Comparison of ENCODE assay signal across 20 cellular contexts in the genomic region with DNA sequence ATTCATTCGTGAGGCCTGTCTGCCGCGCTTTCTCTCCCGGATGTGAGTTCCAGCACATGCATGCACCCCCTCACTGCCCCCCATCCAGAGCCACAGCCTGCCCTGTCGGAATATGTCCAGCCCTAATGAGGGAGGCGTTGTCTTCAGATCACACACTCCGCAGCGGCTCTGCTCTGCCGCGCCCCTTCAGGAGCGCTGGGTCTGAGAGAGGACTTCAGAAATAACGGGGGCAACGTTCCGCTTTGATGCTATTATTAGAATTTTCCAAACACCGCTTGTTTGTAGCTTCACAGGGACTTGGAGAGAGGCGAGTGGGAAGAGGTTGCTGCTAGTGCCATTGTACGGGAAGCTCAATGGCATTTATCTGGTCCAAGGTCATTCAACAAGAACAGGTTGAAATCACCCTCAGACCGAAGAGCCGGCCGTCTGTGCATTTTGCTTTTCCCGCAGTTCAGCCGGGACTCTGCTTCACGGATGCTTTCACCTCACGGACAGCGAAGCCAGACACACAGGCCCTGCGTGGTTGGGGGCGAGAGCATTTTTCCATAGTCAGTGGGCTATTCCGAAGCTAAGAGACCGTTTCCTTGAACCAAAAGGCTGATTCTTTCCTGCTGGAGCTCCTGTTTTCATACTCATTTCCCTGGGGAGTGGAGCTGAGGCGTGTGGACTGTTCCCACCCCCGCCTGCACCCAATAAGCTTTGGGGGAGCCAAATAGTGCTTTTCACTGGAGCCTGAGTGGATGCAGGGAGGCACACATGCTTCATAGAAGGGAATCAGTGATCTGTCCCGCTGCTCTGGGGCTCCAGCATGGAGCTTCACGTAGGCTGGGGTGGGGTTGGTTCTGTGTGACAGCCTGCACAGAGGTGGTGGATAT.
A peak's percentile ranks its signal among the peaks of the same experiment; 100 is the strongest.
DNase-seq lines count a peak whose midpoint lies in the region; ATAC-seq and TF ChIP-seq lines count a peak whose summit lies in the region.
"Had no signal": no experiment of that assay in that cellular context is flagged by ENCODE, and none has a peak within 500 bp of the region (broad histone marks: within the 10 kb centered on the region; RNA-seq: fewer than 3 reads in every experiment).

No MANE protein-coding gene starts in this region.

- H4K5ac ChIP-seq in H9 (ENCODE audit: insufficient read length, low read depth, low read length), result no peak overlapping the region

- no peaks in the 10 kb centered on the region for H3K23me2 ChIP-seq in H9 (ENCODE audit: insufficient read length, low read depth, low read length, poor library complexity, severe bottlenecking)

- no peak overlapping the region for H2BK120ac ChIP-seq in H9 (ENCODE audit: low read depth, low read length, poor library complexity, severe bottlenecking)

- no peaks in the 10 kb centered on the region for H4K20me1 ChIP-seq in H9 (ENCODE audit: control insufficient read depth, insufficient read depth, insufficient read length)

- H3K36me3 Mint-ChIP-seq in H9 (ENCODE audit: insufficient read depth in 1 of 3, low read depth in 3 of 3) (no peaks in the 10 kb centered on the region; a peak in 2 of 7 replicates), brain (no peaks in the 10 kb centered on the region)
- H3K36me3 Mint-ChIP-seq: natural killer cell treated with Interleukin-12 subunit alpha and Interleukin-12 subunit beta and Interleukin-15 and Interleukin-18, amount 100 ng/mL, for 72 hours had no signal

- intact Hi-C loops in left cardiac atrium (cut with DNase I), result no loop called here

- TF ChIP-seq CTCF in H9 (conservative IDR thresholded peaks at IDR 0.05), result no peak
- TF ChIP-seq CTCF in brain (conservative IDR thresholded peaks at IDR 0.05), result no peak

- no peak overlapping the region; the same call in 1 of the 2 replicates for H3K4ac ChIP-seq in H9 (ENCODE audit: low read depth, low read length)

- no peak overlapping the region for H4K91ac ChIP-seq in H9 (ENCODE audit: insufficient read length, low read depth, low read length)

- no peak overlapping the region for H3T11ph ChIP-seq in H9 (ENCODE audit: low read length)

- DNase-seq in H9, result no peak
- DNase-seq in left cardiac atrium, result no peak
- no peak for DNase-seq in amniotic stem cell (lab: John Stamatoyannopoulos, UW)
- DNase-seq in stimulated activated CD4-positive, alpha-beta T cell treated with anti-CD3 and anti-CD28 coated beads, Interleukin-4, amount 100 ng/mL, for 1 hour, result no peak
- no peak for DNase-seq in activated T-cell treated with anti-CD3 and anti-CD28 coated beads, Interleukin-2, amount 50 U/mL, for 48 hours
- DNase-seq: activated CD4-positive, alpha-beta T cell treated with anti-CD3 and anti-CD28 coated beads, Interleukin-2, amount 10 ng/mL, durations not matched to agents 7 days and 5 days; activated T-cell treated with anti-CD3 and anti-CD28 coated beads, Interleukin-2, amount 50 U/mL, for 1 hour; DMS153; MG63; NCI-H1930; SHP77 treated with DMSO at 0.1 percent for 48 hours; stimulated activated CD4-positive, alpha-beta T cell treated with anti-CD3 and anti-CD28 coated beads, Interleukin-2, amount 100 ng/mL, for 48 hours; T1000 had no signal

- H2BK5ac ChIP-seq in H9 (ENCODE audit: insufficient read length, low read length), result no peak overlapping the region

- H3K79me2 ChIP-seq in H9 (ENCODE audit: insufficient read depth, low read length), result peaks cover 9% of the 10 kb centered on the region; the same call in 1 of the 2 replicates

- H2BK15ac ChIP-seq in H9 (ENCODE audit: low read depth, low read length), result no peak overlapping the region

- H3K27ac Mint-ChIP-seq in H9, result peak overlapping the region; percentile 42 to 94 (median 76); a peak in 5 of 7 replicates
- peak overlapping the region in 4 of 5 experiments; percentile 24 to 90 (median 63) for H3K27ac Mint-ChIP-seq in brain
- H3K27ac Mint-ChIP-seq: activated CD4-positive, alpha-beta T cell treated with anti-CD3 and anti-CD28 coated beads, Interleukin-2, amount 10 ng/mL, durations not matched to agents 7 days and 5 days; B cell; natural killer cell treated with Interleukin-12 subunit alpha and Interleukin-12 subunit beta and Interleukin-15 and Interleukin-18, amount 100 ng/mL, for 72 hours had no signal

- H3K4me2 ChIP-seq in H9 (ENCODE audit: insufficient read depth, insufficient read length, low read length), result no peak overlapping the region
- H3K4me2 ChIP-seq: GM23338 had no signal

- no peak overlapping the region for H3K9ac ChIP-seq in H9 (ENCODE audit: extremely low read depth, insufficient read length, low read length)
- peak overlapping the region in 1 of 2 donors; percentile 13 for H3K9ac ChIP-seq in stomach smooth muscle (ENCODE audit: low read length in 2 of 2)

- no peak overlapping the region for H2BK12ac ChIP-seq in H9 (ENCODE audit: insufficient read length, low read depth, low read length)

- no peak overlapping the region for H3K56ac ChIP-seq in H9 (ENCODE audit: insufficient read length, low read depth, low read length)

- H3K4me1 Mint-ChIP-seq in H9 (peaks cover 29 to 42% of the 10 kb centered on the region in 2 experiments), brain (peaks cover 96% of the 10 kb centered on the region)

- H3K14ac ChIP-seq in H9 (ENCODE audit: insufficient read depth, low read length), result peak overlapping the region; percentile 78

- no peak overlapping the region for H4K8ac ChIP-seq in H9 (replicated peaks; ENCODE audit: insufficient read length, low read depth, low read length)

- no peak overlapping the region for H3K4me3 Mint-ChIP-seq in H9
- H3K4me3 Mint-ChIP-seq in brain, result peak overlapping the region; percentile 30 to 64 (median 42)
- H3K4me3 Mint-ChIP-seq: activated CD4-positive, alpha-beta T cell treated with anti-CD3 and anti-CD28 coated beads, Interleukin-2, amount 10 ng/mL, durations not matched to agents 7 days and 5 days; B cell; GM23338; natural killer cell treated with Interleukin-12 subunit alpha and Interleukin-12 subunit beta and Interleukin-15 and Interleukin-18, amount 100 ng/mL, for 72 hours had no signal

- H3K9me3 Mint-ChIP-seq in H9, result no peaks in the 10 kb centered on the region
- H3K9me3 Mint-ChIP-seq in brain, result no peaks in the 10 kb centered on the region
- H3K9me3 Mint-ChIP-seq: activated CD4-positive, alpha-beta T cell treated with anti-CD3 and anti-CD28 coated beads, Interleukin-2, amount 10 ng/mL, durations not matched to agents 7 days and 5 days; GM23338; natural killer cell treated with Interleukin-12 subunit alpha and Interleukin-12 subunit beta and Interleukin-15 and Interleukin-18, amount 100 ng/mL, for 72 hours had no signal

- H3K23ac ChIP-seq in H9 (ENCODE audit: insufficient read length, low read depth, low read length), result no peak overlapping the region

- H3K27me3 ChIP-seq in H9 (ENCODE audit: insufficient read depth, low read length), result no peaks in the 10 kb centered on the region
- H3K27me3 ChIP-seq in stomach smooth muscle (ENCODE audit: control insufficient read depth in 1 of 2, insufficient read depth in 2 of 2, low read length in 2 of 2), result no peaks in the 10 kb centered on the region
- H3K27me3 ChIP-seq: MG63 had no signal

- peak; percentile 27 to 58 for ATAC-seq in left cardiac atrium
- no peak for ATAC-seq in GM21737 (IDR thresholded peaks at IDR 0.05; ENCODE audit: unreplicated experiment)
- ATAC-seq: GM23338; natural killer cell treated with Interleukin-12 subunit alpha and Interleukin-12 subunit beta and Interleukin-15 and Interleukin-18, amount 100 ng/mL, for 72 hours had no signal

- H3K4me3 ChIP-seq in stomach smooth muscle (ENCODE audit: low read length in 2 of 2), result peak overlapping the region; percentile 44 to 60
- H3K4me3 ChIP-seq: GM23338, lung, MG63 had no signal

- no peak overlapping the region for H2AK5ac ChIP-seq in H9 (ENCODE audit: insufficient read length, low read length)

- peaks cover 3% of the 10 kb centered on the region for H3K79me1 ChIP-seq in H9 (ENCODE audit: insufficient read depth, low read depth, low read length, poor library complexity, severe bottlenecking)

- H3K9me3 ChIP-seq in H9 (ENCODE audit: control insufficient read depth, low read depth, low read length), result no peaks in the 10 kb centered on the region
- H3K9me3 ChIP-seq in stomach smooth muscle (ENCODE audit: control insufficient read depth in 2 of 2, low read length in 2 of 2), result no peaks in the 10 kb centered on the region
- H3K9me3 ChIP-seq: MG63 had no signal

- H3K4me1 ChIP-seq in H9 (ENCODE audit: insufficient read depth, low read length), result no peaks in the 10 kb centered on the region; the same call in 1 of the 2 replicates
- H3K4me1 ChIP-seq in stomach smooth muscle (ENCODE audit: control insufficient read depth, insufficient read depth, low read length), result peaks cover 39% of the 10 kb centered on the region

- H3K36me3 ChIP-seq in stomach smooth muscle (ENCODE audit: control insufficient read depth in 2 of 2, insufficient read depth in 2 of 2, low read length in 2 of 2), result no peaks in the 10 kb centered on the region

- H2BK20ac ChIP-seq in H9 (ENCODE audit: low read depth, low read length, poor library complexity, severe bottlenecking), result no peak overlapping the region

- peaks cover 1% of the 10 kb centered on the region; the same call in 1 of the 2 replicates for H3K27me3 Mint-ChIP-seq in H9 (ENCODE audit: low read depth)
- H3K27me3 Mint-ChIP-seq in brain, result no peaks in the 10 kb centered on the region
- H3K27me3 Mint-ChIP-seq: activated CD4-positive, alpha-beta T cell treated with anti-CD3 and anti-CD28 coated beads, Interleukin-2, amount 10 ng/mL, durations not matched to agents 7 days and 5 days; B cell; natural killer cell treated with Interleukin-12 subunit alpha and Interleukin-12 subunit beta and Interleukin-15 and Interleukin-18, amount 100 ng/mL, for 72 hours had no signal

- H2AFZ ChIP-seq in H9 (ENCODE audit: low read length), result no peak overlapping the region
- H2AFZ ChIP-seq: GM23338 had no signal

- no CpG with 5 or more reads among the region's 33 CpGs for WGBS in H9 (ENCODE audit: extremely low coverage, insufficient read length, low lambda C conversion rate)

- H3K18ac ChIP-seq in H9 (ENCODE audit: insufficient read length, low read depth, low read length), result peak overlapping the region; percentile 15

- no peak overlapping the region for H3K27ac ChIP-seq in H9 (ENCODE audit: insufficient read length, low read depth, low read length)
- peak overlapping the region; percentile 49 for H3K27ac ChIP-seq in stomach smooth muscle (ENCODE audit: low read length)

Comparison
In these comparisons a context has a peak if more than half of its experiments do, and no peak if none do; other contexts are left out.
1. H3K4me3 Mint-ChIP-seq: peak in brain (5 of 5); none in H9 (0 of 2).